ENCODE assay signal across 10 cellular contexts in genomic region chr19:41886761-41887710, GRCh38. TPM values are rescaled to one million over a fixed set of nuclear protein-coding genes. Genes with fewer than 3 reads are reported as not detected.
DNase-seq lines count a peak whose midpoint lies in the region; ATAC-seq, FAIRE-seq and TF ChIP-seq lines count a peak whose summit lies in the region.
"Had no signal": no experiment of that assay in that cellular context is flagged by ENCODE, and none has a peak within 500 bp of the region (broad histone marks: within the 10 kb centered on the region; RNA-seq: fewer than 3 reads in every experiment).

No MANE protein-coding gene starts in this region.

- H3K9me2 ChIP-seq in PC-9 (ENCODE audit: insufficient read depth): no peaks in the 10 kb centered on the region

- H3K36me3 Mint-ChIP-seq in Caco-2 (ENCODE audit: insufficient read depth, unreplicated experiment): peaks cover 16% of the 10 kb centered on the region
- peaks cover 50% of the 10 kb centered on the region for H3K36me3 Mint-ChIP-seq in activated naive CD8-positive, alpha-beta T cell treated with anti-CD3 and anti-CD28 coated beads, Interleukin-2, amount 10 ng/mL, durations not matched to agents 7 days and 5 days
- no peaks in the 10 kb centered on the region for H3K36me3 Mint-ChIP-seq in neural progenitor cell

- H3K79me2 ChIP-seq in PC-9 (ENCODE audit: low read depth) (peaks cover 40% of the 10 kb centered on the region), neural progenitor cell (ENCODE audit: low read depth) (peaks cover 9% of the 10 kb centered on the region)

- H3K4me3 Mint-ChIP-seq in Caco-2 (ENCODE audit: unreplicated experiment): peak overlapping the region; percentile 40
- H3K4me3 Mint-ChIP-seq in activated naive CD8-positive, alpha-beta T cell treated with anti-CD3 and anti-CD28 coated beads, Interleukin-2, amount 10 ng/mL, durations not matched to agents 7 days and 5 days: peak overlapping the region; percentile 91
- peak overlapping the region; percentile 64 for H3K4me3 Mint-ChIP-seq in neural progenitor cell

- BruUV-seq in Caco-2 (replicated peaks; lab: Mats Ljungman, UMichigan) (no TSS peak), PC-9 (replicated peaks; lab: Mats Ljungman, UMichigan) (no TSS peak)

- H3K9me3 Mint-ChIP-seq in Caco-2 (ENCODE audit: unreplicated experiment) (no peaks in the 10 kb centered on the region), neural progenitor cell (no peaks in the 10 kb centered on the region)
- H3K9me3 Mint-ChIP-seq in activated naive CD8-positive, alpha-beta T cell treated with anti-CD3 and anti-CD28 coated beads, Interleukin-2, amount 10 ng/mL, durations not matched to agents 7 days and 5 days: no peaks in the 10 kb centered on the region

- peaks cover 24% of the 10 kb centered on the region for H3K4me1 ChIP-seq in Caco-2
- peaks cover 31% of the 10 kb centered on the region for H3K4me1 ChIP-seq in PC-9 (replicated peaks; ENCODE audit: insufficient read depth)
- H3K4me1 ChIP-seq in neural progenitor cell: peaks cover 6% of the 10 kb centered on the region
- H3K4me1 ChIP-seq in pancreas: peaks cover 10 to 21% (median 13%) of the 10 kb centered on the region in 3 donors

- H3K27ac ChIP-seq in PC-9 (peak overlapping the region; percentile 45; the same call in 1 of the 2 replicates), neural progenitor cell (no peak overlapping the region), pancreas (peak overlapping the region in 2 of 4 donors; percentile 57)

- peak overlapping the region; percentile 47 for H3K27ac Mint-ChIP-seq in Caco-2 (ENCODE audit: unreplicated experiment)
- peak overlapping the region; percentile 95 for H3K27ac Mint-ChIP-seq in activated naive CD8-positive, alpha-beta T cell treated with anti-CD3 and anti-CD28 coated beads, Interleukin-2, amount 10 ng/mL, durations not matched to agents 7 days and 5 days
- H3K27ac Mint-ChIP-seq in neural progenitor cell: no peak overlapping the region

- CTCF ChIA-PET in Caco-2 (lab: Charles Lee) (interaction anchor here (1.0 to 2.7 kb wide), 6 partner anchors 14 to 189 kb away, joined by 3 to 17 read pairs (median 4); partner anchors contain the start of gene ZNF574), PC-9 (lab: Charles Lee) (interaction anchor here (0.6 to 0.9 kb wide), 3 partner anchors 14 to 323 kb away, joined by 3 to 4 read pairs (median 3); no protein-coding TSS in a partner anchor)

- TF ChIP-seq CTCF in Caco-2 (IDR thresholded peaks at IDR 0.05; ENCODE audit: insufficient read depth in 1 of 2, low read depth in 1 of 2, low read length in 1 of 2, severe bottlenecking in 1 of 2, unreplicated experiment in 1 of 2): no peak
- no peak for TF ChIP-seq CTCF in PC-9 (conservative IDR thresholded peaks at IDR 0.05)
- TF ChIP-seq CTCF in neural progenitor cell (IDR thresholded peaks at IDR 0.05): no peak
- no peak for TF ChIP-seq CTCF in pancreas (IDR thresholded peaks at IDR 0.05)

- intact Hi-C loops in Caco-2 (cut with micrococcal nuclease; ENCODE audit: unreplicated experiment): loop anchor here (1.0 to 2.0 kb wide), 2 partner anchors 14 to 64 kb away; no protein-coding TSS in a partner anchor
- intact Hi-C loops in PC-9 (cut with micrococcal nuclease; ENCODE audit: unreplicated experiment): loop anchor here (2.0 to 5.0 kb wide), 2 partner anchors 70 to 190 kb away; partner anchors contain the start of gene ZNF574
- intact Hi-C loops in pancreas (cut with DNase I): no loop called here

- H3K4me3 ChIP-seq in Caco-2 (ENCODE audit: low read depth, low read length): 0 out of 2 replicates have a peak overlapping the region, but pooled peaks have one; percentile 17
- H3K4me3 ChIP-seq in PC-9: peak overlapping the region; percentile 40; the same call in 1 of the 2 replicates
- no peak overlapping the region for H3K4me3 ChIP-seq in neural progenitor cell
- H3K4me3 ChIP-seq in pancreas: no peak overlapping the region

- H3K36me3 ChIP-seq in Caco-2 (ENCODE audit: control insufficient read depth, insufficient read depth, low read length) (peaks cover 3% of the 10 kb centered on the region; the same call in 1 of the 2 replicates), PC-9 (ENCODE audit: low read depth) (peaks cover 13% of the 10 kb centered on the region; the same call in 1 of the 2 replicates), neural progenitor cell (no peaks in the 10 kb centered on the region), pancreas (peaks cover 0 to 11% (median 1%) of the 10 kb centered on the region in 3 donors)

- H3K4me2 ChIP-seq in PC-9: peak overlapping the region; percentile 83
- no peak overlapping the region for H3K4me2 ChIP-seq in neural progenitor cell

- DNase-seq in Caco-2 (no peak), PC-9 (no peak), neural progenitor cell (ENCODE audit: low spot score) (no peak), pancreas (no peak), COR-L47 (lab: John Stamatoyannopoulos, UW) (no peak), cortex of kidney (lab: John Stamatoyannopoulos, UW) (no peak)
- no peak for DNase-seq in activated naive CD8-positive, alpha-beta T cell treated with anti-CD3 and anti-CD28 coated beads, Interleukin-2, amount 10 ng/mL, durations not matched to agents 7 days and 5 days
- DNase-seq: NCI-H2171 treated with DMSO at 0.1 percent for 48 hours had no signal

- H3F3A ChIP-seq in PC-9 (ENCODE audit: insufficient read depth, low read depth) (peaks cover 27% of the 10 kb centered on the region), neural progenitor cell (ENCODE audit: low read depth) (peaks cover 20% of the 10 kb centered on the region)

- peak; percentile 32 for ATAC-seq in activated naive CD8-positive, alpha-beta T cell treated with anti-CD3 and anti-CD28 coated beads, Interleukin-2, amount 10 ng/mL, durations not matched to agents 7 days and 5 days (ENCODE audit: low read depth)
- ATAC-seq in pancreas (no peak), HG03280 (IDR thresholded peaks at IDR 0.05; ENCODE audit: unreplicated experiment) (no peak)

- POLR2A ChIA-PET in Caco-2 (lab: Charles Lee): interaction anchor here (0.6 kb wide), 1 partner anchor 27 kb away, joined by 3 read pairs; the partner anchor contains the start of gene RPS19
- POLR2A ChIA-PET in PC-9 (lab: Charles Lee; ENCODE audit: unreplicated experiment): interaction anchor here (0.6 to 0.7 kb wide), 2 partner anchors 28 to 1867 kb away, joined by 3 read pairs; partner anchors contain the start of gene SMG9
- POLR2A ChIA-PET in activated naive CD8-positive, alpha-beta T cell treated with anti-CD3 and anti-CD28 coated beads, Interleukin-2, amount 10 ng/mL, durations not matched to agents 7 days and 5 days (lab: Charles Lee): interaction anchor here (0.7 to 12.0 kb wide), 20 partner anchors 8 to 624 kb away, joined by 3 to 314 read pairs (median 4); partner anchors contain the start of genes CD79A, ERFL, RABAC1 and RPS19

- H3K27me3 ChIP-seq in Caco-2 (replicated peaks; ENCODE audit: control insufficient read depth, insufficient read depth, low read length) (no peaks in the 10 kb centered on the region), PC-9 (ENCODE audit: insufficient read depth, low read depth) (no peaks in the 10 kb centered on the region), neural progenitor cell (peaks cover 18% of the 10 kb centered on the region), pancreas (no peaks in the 10 kb centered on the region)

- no peak overlapping the region for H3K9ac ChIP-seq in neural progenitor cell

- peaks cover 3% of the 10 kb centered on the region for H3K27me3 Mint-ChIP-seq in Caco-2 (ENCODE audit: insufficient read depth, unreplicated experiment)
- no peaks in the 10 kb centered on the region for H3K27me3 Mint-ChIP-seq in activated naive CD8-positive, alpha-beta T cell treated with anti-CD3 and anti-CD28 coated beads, Interleukin-2, amount 10 ng/mL, durations not matched to agents 7 days and 5 days
- H3K27me3 Mint-ChIP-seq in neural progenitor cell (ENCODE audit: insufficient read depth, low read depth): peaks cover 21% of the 10 kb centered on the region

- H3K4me1 Mint-ChIP-seq in Caco-2 (ENCODE audit: low read depth, unreplicated experiment) (peaks cover 31% of the 10 kb centered on the region), neural progenitor cell (peaks cover 18% of the 10 kb centered on the region)
- peaks cover 53% of the 10 kb centered on the region for H3K4me1 Mint-ChIP-seq in activated naive CD8-positive, alpha-beta T cell treated with anti-CD3 and anti-CD28 coated beads, Interleukin-2, amount 10 ng/mL, durations not matched to agents 7 days and 5 days

- H2AFZ ChIP-seq in PC-9: no peak overlapping the region
- H2AFZ ChIP-seq in neural progenitor cell (replicated peaks): no peak overlapping the region

- no peak for FAIRE-seq in pancreas (lab: Jason Lieb, UNC)

- H4K20me1 ChIP-seq in PC-9 (ENCODE audit: insufficient read depth) (peaks cover 14% of the 10 kb centered on the region), neural progenitor cell (ENCODE audit: low read depth) (no peaks in the 10 kb centered on the region)

- WGBS in pancreas, 2 donors: 66 to 67% methylated on average over 12 to 13 of the region's 13 CpGs

- H3K9me3 ChIP-seq in Caco-2 (no peaks in the 10 kb centered on the region), PC-9 (ENCODE audit: insufficient read depth, low read depth) (no peaks in the 10 kb centered on the region), neural progenitor cell (ENCODE audit: low read depth) (no peaks in the 10 kb centered on the region), pancreas (no peaks in the 10 kb centered on the region)

RNA-seq across cellular contexts. Expression of gene ARHGEF1, which starts 4.1 kb away (rescaled TPM):
- total RNA-seq in Caco-2 (2022) (60.2 and 63.5 TPM in 2 replicates), PC-9 (2021) (101 and 109 TPM in 2 replicates), neural progenitor cell (ENCODE audit: low replicate concordance) (10.9 and 25.2 TPM in 2 replicates), pancreas (10 to 100 TPM; 26.3 to 65.6 (median 37.0) TPM)
- total RNA-seq in activated naive CD8-positive, alpha-beta T cell treated with anti-CD3 and anti-CD28 coated beads, Interleukin-2, amount 10 ng/mL, durations not matched to agents 7 days and 5 days: 100 to 1,000 TPM; 807 to 824 TPM
- 100 to 1,000 TPM; 139 to 179 TPM for polyA plus RNA-seq in pancreas

RNA-seq across cellular contexts. Expression of gene CD79A, which starts 10.0 kb away (rescaled TPM):
- 0.82 TPM in 1 of 2 replicates, not detected in the other for total RNA-seq in Caco-2 (2022)
- total RNA-seq in PC-9 (2021): 0.33 and 0.59 TPM in 2 replicates
- 10 to 100 TPM; 28.0 to 29.8 TPM for total RNA-seq in activated naive CD8-positive, alpha-beta T cell treated with anti-CD3 and anti-CD28 coated beads, Interleukin-2, amount 10 ng/mL, durations not matched to agents 7 days and 5 days
- 0.11 and 0.25 TPM in 2 replicates for total RNA-seq in neural progenitor cell (ENCODE audit: low replicate concordance)
- total RNA-seq in pancreas: under 1 TPM in 5 of 6 donors, not detected in 1; 0.16 to 1.00 (median 0.31) TPM
- polyA plus RNA-seq in pancreas: under 1 TPM; 0.11 to 0.23 TPM
- total RNA-seq: fibroblast of villous mesenchyme had no signal

RNA-seq across cellular contexts. Expression of gene RPS19, which starts 27.0 kb away (rescaled TPM):
- total RNA-seq in Caco-2 (2022) (3,297 and 3,418 TPM in 2 replicates), PC-9 (2021) (2,593 and 3,356 TPM in 2 replicates), neural progenitor cell (ENCODE audit: low replicate concordance) (1,422 and 2,398 TPM in 2 replicates), pancreas (1,000 to 10,000 TPM in 5 of 6 donors, 100 to 1,000 TPM in 1; 939 to 1,697 (median 1,289) TPM)
- 1,000 to 10,000 TPM; 3,237 to 3,326 TPM for total RNA-seq in activated naive CD8-positive, alpha-beta T cell treated with anti-CD3 and anti-CD28 coated beads, Interleukin-2, amount 10 ng/mL, durations not matched to agents 7 days and 5 days
- polyA plus RNA-seq in pancreas: 1,000 to 10,000 TPM; 1,099 to 2,267 TPM

RNA-seq across cellular contexts. Expression of gene ERFL, which starts 41.2 kb away (rescaled TPM):
- total RNA-seq in Caco-2 (2022) (0.23 and 0.49 TPM in 2 replicates), PC-9 (2021) (0.65 and 0.98 TPM in 2 replicates), neural progenitor cell (ENCODE audit: low replicate concordance) (0.22 and 0.65 TPM in 2 replicates), pancreas (under 1 TPM in 5 of 6 donors, not detected in 1; 0.06 to 0.37 (median 0.14) TPM)
- 1 to 10 TPM; 4.3 to 4.5 TPM for total RNA-seq in activated naive CD8-positive, alpha-beta T cell treated with anti-CD3 and anti-CD28 coated beads, Interleukin-2, amount 10 ng/mL, durations not matched to agents 7 days and 5 days
- polyA plus RNA-seq in pancreas: under 1 TPM; 0.33 to 0.34 TPM
- total RNA-seq: fibroblast of villous mesenchyme had no signal

RNA-seq across cellular contexts. Expression of gene DMRTC2, which starts 42.2 kb away (rescaled TPM):
- total RNA-seq in Caco-2 (2022) (not detected in 2 replicates), PC-9 (2021) (not detected in 2 replicates), neural progenitor cell (ENCODE audit: low replicate concordance) (not detected in 2 replicates), pancreas (not detected)
- not detected for total RNA-seq in activated naive CD8-positive, alpha-beta T cell treated with anti-CD3 and anti-CD28 coated beads, Interleukin-2, amount 10 ng/mL, durations not matched to agents 7 days and 5 days
- not detected for polyA plus RNA-seq in pancreas
- total RNA-seq: fibroblast of villous mesenchyme had no signal

Comparison
In these comparisons a context has a peak if more than half of its experiments do, and no peak if none do; other contexts are left out.
1. H3K4me3 ChIP-seq: peak in Caco-2 (single experiment) and PC-9 (single experiment); none in neural progenitor cell (single experiment) and pancreas (0 of 4).
2. H3K4me3 Mint-ChIP-seq: peak in every context shown above with its lines; median percentile 91 in activated naive CD8-positive, alpha-beta T cell treated with anti-CD3 and anti-CD28 coated beads, Interleukin-2, amount 10 ng/mL, durations not matched to agents 7 days and 5 days; 64 in neural progenitor cell; 40 in Caco-2.
3. RNA of gene CD79A, which starts 10.0 kb away (total RNA-seq): 28.0 to 29.8 TPM in activated naive CD8-positive, alpha-beta T cell treated with anti-CD3 and anti-CD28 coated beads, Interleukin-2, amount 10 ng/mL, durations not matched to agents 7 days and 5 days; 0.82 TPM in Caco-2, 0.33 to 0.59 TPM in PC-9, 0.16 to 1.00 TPM in pancreas and 0.11 to 0.25 TPM in neural progenitor cell; every median in the first group is over 10 times any median in the second.
4. intact Hi-C loops: an anchor here in Caco-2 (1.0 to 2.0 kb wide) and PC-9 (2.0 to 5.0 kb wide); none called in pancreas.